Comparison of ENCODE assay signal across 8 cellular contexts in the genomic region with DNA sequence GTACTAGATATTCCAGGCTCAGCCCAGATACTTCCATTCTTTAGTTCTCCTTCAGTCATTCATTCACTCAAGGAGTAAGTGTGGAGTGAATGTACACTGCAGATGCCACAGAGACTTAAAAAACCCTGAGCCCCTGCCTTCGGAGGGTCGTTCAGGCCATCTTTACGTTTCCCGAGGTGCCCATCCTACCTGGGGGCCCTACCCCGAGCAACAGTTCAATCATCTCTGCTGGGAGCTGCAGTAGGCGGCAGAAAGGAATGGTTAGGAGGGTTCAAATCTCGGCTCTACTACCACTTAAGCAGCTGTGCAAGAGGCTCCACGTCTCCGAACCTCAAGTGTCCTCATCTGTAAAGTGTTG. TPM values are rescaled to one million over a fixed set of nuclear protein-coding genes. Genes with fewer than 3 reads are reported as not detected.
DNase-seq lines count a peak whose midpoint lies in the region; ATAC-seq and TF ChIP-seq lines count a peak whose summit lies in the region.

No MANE protein-coding gene starts in this region.

- ATAC-seq in GM21723 (IDR thresholded peaks at IDR 0.05; ENCODE audit: unreplicated experiment) = peak; percentile 2
- ATAC-seq in T-helper 17 cell = no peak

- no peaks in the 10 kb centered on the region for H3K9me3 ChIP-seq in T-helper 17 cell (ENCODE audit: control insufficient read depth, low read length, poor library complexity, severe bottlenecking)
- no peaks in the 10 kb centered on the region for H3K9me3 ChIP-seq in right atrium auricular region
- no peaks in the 10 kb centered on the region for H3K9me3 ChIP-seq in skeletal muscle tissue (ENCODE audit: control insufficient read depth in 3 of 3, low read length in 3 of 3)

- H3K36me3 ChIP-seq in right atrium auricular region (peaks cover 37% of the 10 kb centered on the region), skeletal muscle tissue (ENCODE audit: control insufficient read depth in 3 of 3, insufficient read depth in 3 of 3, low read length in 3 of 3) (peaks cover 28 to 30% (median 30%) of the 10 kb centered on the region in 3 donors)

- H3K4me3 Mint-ChIP-seq in T-helper 17 cell = peak overlapping the region; percentile 90

- peak overlapping the region; percentile 91 to 99 (median 99) for H3K9ac ChIP-seq in skeletal muscle tissue (ENCODE audit: low read depth in 1 of 3, low read length in 3 of 3)

- peaks cover 11% of the 10 kb centered on the region for H3K27me3 Mint-ChIP-seq in T-helper 17 cell

- H3K4me1 Mint-ChIP-seq in T-helper 17 cell = peaks cover 15% of the 10 kb centered on the region

- H3K4me1 ChIP-seq in right atrium auricular region = peaks cover 0 to 23% of the 10 kb centered on the region in 2 donors
- H3K4me1 ChIP-seq in skeletal muscle tissue (ENCODE audit: control insufficient read depth in 3 of 3, insufficient read depth in 3 of 3, low read length in 3 of 3) = peaks cover 12 to 24% (median 19%) of the 10 kb centered on the region in 3 donors

- DNase-seq in T-helper 17 cell (no peak), right atrium auricular region (ENCODE audit: low spot score) (no peak), GM20000 (ENCODE audit: low spot score) (no peak), GM19240 (ENCODE audit: insufficient read length, low spot score) (no peak), NCI-H69 (lab: John Stamatoyannopoulos, UW) (no peak), SW480 (ENCODE audit: low spot score) (no peak)

- H3K27me3 ChIP-seq in right atrium auricular region (no peaks in the 10 kb centered on the region), skeletal muscle tissue (ENCODE audit: control insufficient read depth in 3 of 3, insufficient read depth in 3 of 3, low read length in 3 of 3) (no peaks in the 10 kb centered on the region)

- peak overlapping the region; percentile 94 for H3K27ac Mint-ChIP-seq in T-helper 17 cell

- no peak for TF ChIP-seq CTCF in right atrium auricular region (IDR thresholded peaks at IDR 0.05)
- no peak for TF ChIP-seq CTCF in GM20000 (IDR thresholded peaks at IDR 0.05; ENCODE audit: extremely low read depth, missing control alignments)

- H3K36me3 Mint-ChIP-seq in T-helper 17 cell (ENCODE audit: low read depth) = no peaks in the 10 kb centered on the region

- H3K27ac ChIP-seq in right atrium auricular region (peak overlapping the region; percentile 64 to 87), skeletal muscle tissue (ENCODE audit: low read depth, low read length) (peak overlapping the region; percentile 88)

- H3K4me3 ChIP-seq in right atrium auricular region (peak overlapping the region; percentile 87 to 93), skeletal muscle tissue (ENCODE audit: low read length in 3 of 3) (peak overlapping the region; percentile 88 to 99 (median 93))

RNA-seq across cellular contexts. Expression of gene SEC13, which starts 0.6 kb away (rescaled TPM):
- total RNA-seq in T-helper 17 cell = 10 to 100 TPM; 87.0 to 88.0 TPM
- total RNA-seq in right atrium auricular region = 10 to 100 TPM; 59.3 to 76.1 TPM
- 127 TPM for total RNA-seq in skeletal muscle tissue

RNA-seq across cellular contexts. Expression of gene GHRL, which starts 27.6 kb away (rescaled TPM):
- total RNA-seq in T-helper 17 cell = under 1 TPM; 0.73 to 0.85 TPM
- total RNA-seq in right atrium auricular region = not detected
- total RNA-seq in skeletal muscle tissue = 0.52 TPM
